9 cellular contexts compared by ENCODE assay signal in the genomic region with DNA sequence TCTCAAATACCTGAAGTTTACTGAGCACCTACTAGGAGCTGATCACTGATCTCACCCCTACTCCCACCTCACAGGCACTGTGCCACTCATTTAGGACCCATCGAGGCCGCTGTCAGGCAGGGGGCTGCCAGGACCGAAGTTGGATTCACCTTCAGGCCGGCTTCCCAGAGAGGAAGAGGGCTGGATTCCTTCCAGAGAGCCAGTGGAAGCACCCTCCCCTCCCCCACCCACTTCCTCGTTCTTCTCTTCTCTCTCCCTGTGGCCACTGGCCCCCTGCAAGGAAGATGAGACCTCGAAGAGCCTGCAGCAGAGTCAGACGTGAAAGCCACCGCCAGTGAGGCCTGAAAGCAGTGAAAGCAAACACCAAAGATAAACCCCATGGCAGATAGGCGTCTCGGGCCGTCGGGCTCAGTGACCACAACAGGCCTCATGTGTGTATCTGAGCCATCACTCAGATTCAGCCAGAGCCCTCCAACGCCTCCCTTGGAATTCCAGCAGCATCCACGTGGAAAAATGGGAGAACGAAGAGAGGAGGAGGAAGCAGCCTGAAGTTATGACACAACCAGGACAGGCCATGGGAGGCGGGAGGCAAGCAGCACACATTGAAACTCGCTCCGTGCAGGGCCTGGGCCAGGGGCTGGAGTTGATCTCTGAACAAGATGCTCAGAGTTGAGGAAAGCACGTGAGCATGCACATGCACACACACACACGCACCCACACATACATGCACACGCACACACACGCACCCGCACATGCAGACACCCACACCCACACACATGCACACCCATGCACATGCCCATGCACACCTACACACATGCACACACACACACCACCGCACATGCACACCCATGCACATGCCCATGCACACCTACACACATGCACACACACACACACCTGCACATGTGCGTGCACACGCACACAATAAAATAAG. TPM values are rescaled to one million over a fixed set of nuclear protein-coding genes. Genes with fewer than 3 reads are reported as not detected.
DNase-seq lines count a peak whose midpoint lies in the region; ATAC-seq, FAIRE-seq and TF ChIP-seq lines count a peak whose summit lies in the region.
"Had no signal": no experiment of that assay in that cellular context is flagged by ENCODE, and none has a peak within 500 bp of the region (broad histone marks: within the 10 kb centered on the region; RNA-seq: fewer than 3 reads in every experiment).

No MANE protein-coding gene starts in this region.

- H3K14ac ChIP-seq in trophoblast cell (ENCODE audit: low read length), result no peak overlapping the region

- H3K4me1 ChIP-seq in trophoblast cell (ENCODE audit: control insufficient read depth in 1 of 2, insufficient read depth in 2 of 2, low read length in 2 of 2) (peaks cover 23% of the 10 kb centered on the region in 2 experiments), psoas muscle (no peaks in the 10 kb centered on the region)

- intact Hi-C loops in psoas muscle (cut with DNase I), result loop anchor here in 1 of 2 donors (10.0 kb wide), 1 partner anchor 455 kb away; a partner anchor contains a TSS

- no peak overlapping the region for H4K8ac ChIP-seq in trophoblast cell (ENCODE audit: low read depth, low read length)

- peak overlapping the region; percentile 33 for H3K4me3 ChIP-seq in trophoblast cell (ENCODE audit: low read depth, low read length)
- no peak overlapping the region for H3K4me3 ChIP-seq in psoas muscle

- no peaks in the 10 kb centered on the region for H3K27me3 ChIP-seq in trophoblast cell (ENCODE audit: insufficient read depth, low read length)
- H3K27me3 ChIP-seq in psoas muscle (ENCODE audit: insufficient read depth in 3 of 3, low read length in 2 of 3), result no peaks in the 10 kb centered on the region

- H3K9me3 ChIP-seq in trophoblast cell (ENCODE audit: insufficient read depth, low read depth, low read length), result peaks cover 3% of the 10 kb centered on the region
- H3K9me3 ChIP-seq in psoas muscle, result no peaks in the 10 kb centered on the region

- no peaks in the 10 kb centered on the region for H3K79me2 ChIP-seq in trophoblast cell (ENCODE audit: control insufficient read depth, insufficient read depth, low read length, poor library complexity)

- no peak overlapping the region for H4K12ac ChIP-seq in trophoblast cell (ENCODE audit: low read depth, low read length)

- TF ChIP-seq CTCF in psoas muscle (IDR thresholded peaks at IDR 0.05), result no peak

- TF ChIP-seq POLR2A in GM12892 (IDR thresholded peaks at IDR 0.05; ENCODE audit: low read depth, low read length), result no peak

- ATAC-seq in psoas muscle, result no peak

- H3K23ac ChIP-seq in trophoblast cell (ENCODE audit: low read length), result no peak overlapping the region

- H2BK120ac ChIP-seq in trophoblast cell (ENCODE audit: insufficient read depth, low read length, poor library complexity), result no peak overlapping the region

- no CpG with 5 or more reads among the region's 26 CpGs for WGBS in trophoblast cell (ENCODE audit: extremely low coverage, insufficient coverage, insufficient read length)
- WGBS in psoas muscle, 3 donors, result 67 to 70% (median 68%) methylated on average over 26 of the region's 26 CpGs

- no peak for DNase-seq in GM12892 (ENCODE audit: insufficient read length)
- DNase-seq in NCI-H69 (lab: John Stamatoyannopoulos, UW), result peak; percentile 49
- peak in 21 of 61 donors; percentile 5 to 68 (median 30) for DNase-seq in caudate nucleus (lab: John Stamatoyannopoulos, UW)
- DNase-seq in trophoblast cell, result no peak
- DNase-seq in cerebellum (ENCODE audit: low spot score), result no peak
- no peak for DNase-seq in NCI-H748 treated with DMSO at 0.1 percent for 48 hours (lab: John Stamatoyannopoulos, UW)
- DNase-seq in psoas muscle, result no peak

- no peak overlapping the region for H2BK12ac ChIP-seq in trophoblast cell (ENCODE audit: low read length)

- H3K79me1 ChIP-seq in trophoblast cell (ENCODE audit: low read length), result peaks cover 2% of the 10 kb centered on the region

- no peak overlapping the region for H3K9ac ChIP-seq in trophoblast cell (ENCODE audit: low read length)

- H3K36me3 ChIP-seq in trophoblast cell (ENCODE audit: control insufficient read depth in 1 of 2, insufficient read depth in 2 of 2, low read length in 2 of 2) (no peaks in the 10 kb centered on the region), psoas muscle (ENCODE audit: insufficient read depth in 1 of 2, low read depth in 1 of 2) (no peaks in the 10 kb centered on the region)

- H3K4me2 ChIP-seq in trophoblast cell (ENCODE audit: low read length), result no peak overlapping the region

- H3K18ac ChIP-seq in trophoblast cell (ENCODE audit: low read length), result no peak overlapping the region

- H2AK5ac ChIP-seq in trophoblast cell (ENCODE audit: low read length), result no peak overlapping the region

- H3K4ac ChIP-seq in trophoblast cell (ENCODE audit: low read depth, low read length), result no peak overlapping the region

- H2BK5ac ChIP-seq in trophoblast cell (ENCODE audit: low read depth, low read length, poor library complexity), result no peak overlapping the region

- H3K27ac ChIP-seq in caudate nucleus (ENCODE audit: low read depth, low read length) (peak overlapping the region; percentile 62), trophoblast cell (ENCODE audit: low read depth, low read length) (no peak overlapping the region), psoas muscle (no peak overlapping the region)

- FAIRE-seq in GM12892 (lab: Jason Lieb, UNC), result peak; percentile 91

- H4K91ac ChIP-seq in trophoblast cell (ENCODE audit: low read depth, low read length), result no peak overlapping the region

- no peak overlapping the region for H2AFZ ChIP-seq in trophoblast cell (ENCODE audit: insufficient read depth, low read length, poor library complexity)

RNA-seq across cellular contexts. Expression of a gene that starts 6.2 kb away (rescaled TPM):
- polyA plus RNA-seq in GM12892 (2012; ENCODE audit: missing spikeins), result 6.6 TPM
- 22.0 and 22.9 TPM in 2 replicates for polyA plus RNA-seq in trophoblast cell (2013)
- total RNA-seq in cerebellum (7.7 TPM), psoas muscle (10 to 100 TPM; 28.5 to 46.0 (median 42.2) TPM)
- 100 to 1,000 TPM in 2 of 3 donors, 10 to 100 TPM in 1; 36.9 to 179 (median 138) TPM for polyA plus RNA-seq in psoas muscle

RNA-seq across cellular contexts. Expression of a gene that starts 32.2 kb away (rescaled TPM):
- polyA plus RNA-seq in GM12892 (2012; ENCODE audit: missing spikeins), result 2.3 TPM
- 0.10 TPM in 1 of 2 replicates, not detected in the other for polyA plus RNA-seq in trophoblast cell (2013)
- total RNA-seq in cerebellum (not detected), psoas muscle (1 to 10 TPM; 1.8 to 5.3 (median 3.4) TPM)
- polyA plus RNA-seq in psoas muscle, result 1 to 10 TPM; 1.9 to 2.5 (median 2.1) TPM
- total RNA-seq: activated CD8-positive, alpha-beta memory T cell treated with anti-CD3 and anti-CD28 coated beads for 36 hours; mononuclear cell had no signal

RNA-seq across cellular contexts. Expression of a gene that starts 38.3 kb away (rescaled TPM):
- polyA plus RNA-seq in GM12892 (2012; ENCODE audit: missing spikeins), result not detected
- 0.85 and 0.89 TPM in 2 replicates for polyA plus RNA-seq in trophoblast cell (2013)
- 63.6 TPM for total RNA-seq in cerebellum
- total RNA-seq in psoas muscle, result under 1 TPM in 1 of 4 donors, not detected in 3; 0.04 TPM
- polyA plus RNA-seq in psoas muscle, result under 1 TPM in 2 of 3 donors, not detected in 1; 0.01 to 0.65 TPM

RNA-seq across cellular contexts. Expression of a gene that starts 48.8 kb away (rescaled TPM):
- polyA plus RNA-seq in GM12892 (2012; ENCODE audit: missing spikeins), result 49.0 TPM
- 33.2 and 36.9 TPM in 2 replicates for polyA plus RNA-seq in trophoblast cell (2013)
- total RNA-seq in cerebellum (45.4 TPM), psoas muscle (10 to 100 TPM; 25.9 to 39.0 (median 28.8) TPM)
- 10 to 100 TPM; 39.1 to 61.8 (median 40.5) TPM for polyA plus RNA-seq in psoas muscle

Comparison
In these comparisons a context has a peak if more than half of its experiments do, and no peak if none do; other contexts are left out.
1. RNA of a gene that starts 38.3 kb away (total RNA-seq): 63.6 TPM in cerebellum (single experiment); 0.04 TPM in psoas muscle; every median in the first group is over 10 times any median in the second.